ENCODE assay signal across 1 cellular context in the genomic region with DNA sequence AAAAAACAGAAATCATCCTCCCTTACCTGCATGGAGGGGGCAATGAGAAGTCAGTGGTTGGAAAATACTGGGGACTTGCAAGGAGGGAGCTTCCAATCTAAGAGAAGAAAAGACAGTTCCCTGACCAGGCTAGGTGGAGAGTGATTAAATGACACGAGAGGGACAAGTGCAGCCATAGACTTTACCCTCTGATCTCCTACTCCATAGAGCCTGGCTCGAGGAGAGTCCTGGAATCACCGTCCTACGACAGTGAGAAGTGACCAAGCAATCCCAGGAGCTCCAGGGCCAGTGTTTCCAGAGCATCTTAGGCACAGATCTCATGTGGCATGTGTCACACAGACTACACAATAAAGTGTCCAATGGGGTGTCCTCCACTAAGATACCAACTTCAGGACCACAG.
TF ChIP-seq lines count a peak whose summit lies in the region.

No MANE protein-coding gene starts in this region.

TF ChIP-seq in WTC11, 78 proteins besides CTCF, POLR2A, EP300 and RAD21 (continued from another document):
- TF ChIP-seq, protein P1, sequence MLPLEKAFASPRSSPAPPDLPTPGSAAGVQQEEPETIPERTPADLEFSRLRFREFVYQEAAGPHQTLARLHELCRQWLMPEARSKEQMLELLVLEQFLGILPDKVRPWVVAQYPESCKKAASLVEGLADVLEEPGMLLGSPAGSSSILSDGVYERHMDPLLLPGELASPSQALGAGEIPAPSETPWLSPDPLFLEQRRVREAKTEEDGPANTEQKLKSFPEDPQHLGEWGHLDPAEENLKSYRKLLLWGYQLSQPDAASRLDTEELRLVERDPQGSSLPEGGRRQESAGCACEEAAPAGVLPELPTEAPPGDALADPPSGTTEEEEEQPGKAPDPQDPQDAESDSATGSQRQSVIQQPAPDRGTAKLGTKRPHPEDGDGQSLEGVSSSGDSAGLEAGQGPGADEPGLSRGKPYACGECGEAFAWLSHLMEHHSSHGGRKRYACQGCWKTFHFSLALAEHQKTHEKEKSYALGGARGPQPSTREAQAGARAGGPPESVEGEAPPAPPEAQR (CRISPR knock-in tag; IDR thresholded peaks at IDR 0.05) = no peak
- TF ChIP-seq NFYB (CRISPR knock-in tag; conservative IDR thresholded peaks at IDR 0.05; ENCODE audit: low read depth) (no peak), RELA (CRISPR knock-in tag; IDR thresholded peaks at IDR 0.05; ENCODE audit: borderline replicate concordance) (no peak), JAZF1 (CRISPR knock-in tag; IDR thresholded peaks at IDR 0.05) (no peak), ZNF396 (CRISPR knock-in tag; IDR thresholded peaks at IDR 0.05; ENCODE audit: borderline replicate concordance) (no peak)
